Comparison of ENCODE assay signal across 26 cellular contexts in the genomic region with DNA sequence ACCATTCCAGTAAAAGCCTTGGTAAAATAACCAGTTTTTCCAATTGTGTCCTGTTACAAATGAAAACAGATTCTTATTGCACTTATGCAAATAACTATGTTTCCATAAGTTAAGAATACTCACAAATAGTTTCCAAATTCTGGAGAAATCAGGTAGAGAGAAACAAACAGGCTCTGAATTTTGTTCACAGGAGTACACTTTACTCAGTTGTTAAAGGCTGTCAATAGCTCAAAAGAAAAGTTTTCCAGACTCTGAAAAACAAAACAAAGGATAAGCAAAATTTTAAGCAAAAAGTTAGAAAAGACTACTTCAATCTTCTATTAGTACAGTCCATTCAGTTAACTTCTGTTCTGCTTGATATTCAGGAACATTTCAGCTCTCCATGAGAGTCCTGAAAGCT. TPM values are rescaled to one million over a fixed set of nuclear protein-coding genes. Genes with fewer than 3 reads are reported as not detected.
DNase-seq lines count a peak whose midpoint lies in the region; ATAC-seq, FAIRE-seq and TF ChIP-seq lines count a peak whose summit lies in the region.
"Had no signal": no experiment of that assay in that cellular context is flagged by ENCODE, and none has a peak within 500 bp of the region (broad histone marks: within the 10 kb centered on the region; RNA-seq: fewer than 3 reads in every experiment).

No MANE protein-coding gene starts in this region.

- no peak overlapping the region for H3K27ac ChIP-seq in vagina
- H3K27ac ChIP-seq: A549; BLaER1 treated with 17β-estradiol and CSF1 and Interleukin-3, amounts not matched to agents 10 nM and 100 nM; GM23248 had no signal

- no peaks in the 10 kb centered on the region for H3K4me1 ChIP-seq in vagina
- H3K4me1 ChIP-seq: A549; BE2C; BLaER1 treated with 17β-estradiol and CSF1 and Interleukin-3, amounts not matched to agents 10 nM and 100 nM had no signal

- H3K4me3 ChIP-seq in fibroblast of mammary gland (ENCODE audit: control insufficient read depth, low read depth, low read length) (no peak overlapping the region), vagina (no peak overlapping the region)
- H3K4me3 ChIP-seq: A549; BLaER1 treated with 17β-estradiol and CSF1 and Interleukin-3, amounts not matched to agents 10 nM and 100 nM; GM12878; GM23248 had no signal

- H3K36me3 ChIP-seq in vagina: no peaks in the 10 kb centered on the region
- H3K36me3 ChIP-seq: BE2C had no signal

- TF ChIP-seq CTCF in fibroblast of mammary gland (conservative IDR thresholded peaks at IDR 0.05; ENCODE audit: control insufficient read depth, insufficient read depth, low read depth, low read length): no peak
- TF ChIP-seq CTCF in vagina (IDR thresholded peaks at IDR 0.05): no peak

- FAIRE-seq in GM12891 (lab: Jason Lieb, UNC): no peak
- FAIRE-seq: A549, GM12878, GM19239, H1 had no signal

- TF ChIP-seq POLR2A in GM12891 (IDR thresholded peaks at IDR 0.05; ENCODE audit: low read depth, low read length) (no peak), vagina (IDR thresholded peaks at IDR 0.05) (no peak)

- H3K27me3 ChIP-seq in vagina: no peaks in the 10 kb centered on the region
- H3K27me3 ChIP-seq: BE2C; BLaER1 treated with 17β-estradiol and CSF1 and Interleukin-3, amounts not matched to agents 10 nM and 100 nM had no signal

- in situ Hi-C loops in Caki2 (cut with HindIII; ENCODE audit: low pct_unique_long_range_greater_than_20kb, low sequenced_read_pairs): no loop called here

- H3K9me3 ChIP-seq in vagina: no peaks in the 10 kb centered on the region
- H3K9me3 ChIP-seq: A549, BE2C had no signal

- DNase-seq in Caki2 (ENCODE audit: low read depth) (peak; percentile 23), NAMALWA (ENCODE audit: low spot score) (peak; percentile 30), amniotic epithelial cell (ENCODE audit: low read depth) (peak; percentile 3), fibroblast of mammary gland (ENCODE audit: low read depth) (peak; percentile 10), GM12891 (ENCODE audit: insufficient read length, low spot score) (no peak), vagina (ENCODE audit: extremely low spot score in 2 of 2) (no peak)
- DNase-seq: 8988T; ACHN; AML-193; BE2C; Calu3; CD4-positive, alpha-beta T cell; CD8-positive, alpha-beta memory T cell; DMS79; EL; GDM1; GM23248; H7; HCEC 1CT had no signal

- intact Hi-C loops in vagina (cut with DNase I): no loop called here

- no peak for ATAC-seq in GM18498 (IDR thresholded peaks at IDR 0.05; ENCODE audit: unreplicated experiment)
- ATAC-seq: A549, GM12878 had no signal

TF ChIP-seq in GM12891, 5 proteins besides CTCF, POLR2A, EP300 and RAD21:
- TF ChIP-seq PAX5 (IDR thresholded peaks at IDR 0.05; ENCODE audit: insufficient read depth, low read length, severe bottlenecking) (no peak), SPI1 (IDR thresholded peaks at IDR 0.05; ENCODE audit: low read depth, low read length) (no peak), POU2F2 (IDR thresholded peaks at IDR 0.05; ENCODE audit: low read depth, low read length) (no peak)

RNA-seq across cellular contexts. Expression of gene ZNF365, which starts 32.8 kb away (rescaled TPM):
- 3.4 and 10.1 TPM in 2 replicates for total RNA-seq in Caki2 (2014; rRNA removed; shearing (Covaris generic); ENCODE audit: low replicate concordance)
- polyA plus RNA-seq in GM12891 (2012; ENCODE audit: low read depth, missing spikeins): not detected
- 0.74 TPM for total RNA-seq in vagina
- total RNA-seq: GM12878, H7 had no signal
- polyA plus RNA-seq: CD14-positive monocyte had no signal

Comparison
In these comparisons a context has a peak if more than half of its experiments do, and no peak if none do; other contexts are left out.
1. DNase-seq: peak in Caki2 (single experiment), NAMALWA (single experiment), amniotic epithelial cell (single experiment) and fibroblast of mammary gland (single experiment); none in GM12891 (single experiment) and vagina (0 of 2).